8 cellular contexts compared by ENCODE assay signal in genomic region chr1:89632213-89633102, GRCh38. TPM values are rescaled to one million over a fixed set of nuclear protein-coding genes. Genes with fewer than 3 reads are reported as not detected.
A peak's percentile ranks its signal among the peaks of the same experiment; 100 is the strongest.
DNase-seq lines count a peak whose midpoint lies in the region; ATAC-seq and TF ChIP-seq lines count a peak whose summit lies in the region.

No MANE protein-coding gene starts in this region.

- H3K27me3 Mint-ChIP-seq in activated naive CD4-positive, alpha-beta T cell treated with anti-CD3 and anti-CD28 coated beads for 36 hours (ENCODE audit: low read depth) = no peaks in the 10 kb centered on the region

- H3F3A ChIP-seq in GM23248 (ENCODE audit: insufficient read depth) = peaks cover 24% of the 10 kb centered on the region

- peak; percentile 95 for ATAC-seq in omental fat pad (ENCODE audit: low FRiP score)
- no peak for ATAC-seq in thoracic aorta (ENCODE audit: insufficient number of reproducible peaks, low FRiP score, low read depth)

- H3K36me3 ChIP-seq in ES-I3 (ENCODE audit: insufficient read depth, low read length) (no peaks in the 10 kb centered on the region), GM23248 (ENCODE audit: low read depth) (no peaks in the 10 kb centered on the region), KOPT-K1 (ENCODE audit: insufficient read depth, low read length) (no peaks in the 10 kb centered on the region), thoracic aorta (no peaks in the 10 kb centered on the region)

- peak overlapping the region; percentile 96 for H3K4me2 ChIP-seq in GM23248 (ENCODE audit: unreplicated experiment)

- H3K9ac ChIP-seq in ES-I3 (ENCODE audit: low read depth, low read length) = peak overlapping the region; percentile 84; the same call in 1 of the 2 replicates
- peak overlapping the region; percentile 86 for H3K9ac ChIP-seq in GM23248

- H3K36me3 Mint-ChIP-seq in activated naive CD4-positive, alpha-beta T cell treated with anti-CD3 and anti-CD28 coated beads for 36 hours (ENCODE audit: low read depth) = peaks cover 6% of the 10 kb centered on the region

- peaks cover 65% of the 10 kb centered on the region for H3K4me1 Mint-ChIP-seq in activated naive CD4-positive, alpha-beta T cell treated with anti-CD3 and anti-CD28 coated beads for 36 hours (ENCODE audit: low read depth)

- no peaks in the 10 kb centered on the region for H4K20me1 ChIP-seq in GM23248 (ENCODE audit: insufficient read depth)

- H3K9me2 ChIP-seq in GM23248 (ENCODE audit: insufficient read depth) = no peaks in the 10 kb centered on the region

- intact Hi-C loops in activated naive CD4-positive, alpha-beta T cell treated with anti-CD3 and anti-CD28 coated beads for 36 hours (cut with micrococcal nuclease) = loop anchor here (1.0 to 10.0 kb wide), 9 partner anchors 24 to 1922 kb away; partner anchors contain the start of genes LRRC8B, LRRC8D and ZNF326

- H3K4me3 ChIP-seq in GM23248 (peak overlapping the region; percentile 90), thoracic aorta (peak overlapping the region; percentile 96)

- no peaks in the 10 kb centered on the region for H3K9me3 Mint-ChIP-seq in activated naive CD4-positive, alpha-beta T cell treated with anti-CD3 and anti-CD28 coated beads for 36 hours

- H3K4me1 ChIP-seq in ES-I3 (ENCODE audit: insufficient read depth, low read length) (peaks cover 9% of the 10 kb centered on the region), GM23248 (ENCODE audit: insufficient read depth) (peaks cover 30% of the 10 kb centered on the region), thoracic aorta (ENCODE audit: control insufficient read depth in 1 of 2, low read depth in 2 of 2) (peaks cover 0 to 19% of the 10 kb centered on the region in 2 donors)

- H3K4me3 Mint-ChIP-seq in activated naive CD4-positive, alpha-beta T cell treated with anti-CD3 and anti-CD28 coated beads for 36 hours = peak overlapping the region; percentile 91

- WGBS in GM23248 (ENCODE audit: low coverage in 1 of 2, low lambda C conversion rate in 2 of 2, missing lambda C conversion rate in 2 of 2), 2 experiments = 7 to 9% methylated on average over 37 to 58 of the region's 65 CpGs

- DNase-seq in GM23248 = peak; percentile 91
- DNase-seq in SK-MEL-5 (ENCODE audit: low read depth, low spot score) = peak; percentile 70
- DNase-seq in activated naive CD4-positive, alpha-beta T cell treated with anti-CD3 and anti-CD28 coated beads for 36 hours = peak; percentile 86
- peak; percentile 85 for DNase-seq in globus pallidus (ENCODE audit: low spot score)
- DNase-seq in omental fat pad (ENCODE audit: low spot score) = peak; percentile 26
- peak; percentile 15 for DNase-seq in thoracic aorta (ENCODE audit: low spot score)

- H3K27ac ChIP-seq in GM23248 = no peak overlapping the region; the same call in 1 of the 2 replicates
- H3K27ac ChIP-seq in KOPT-K1 (ENCODE audit: low read depth, low read length, poor library complexity, severe bottlenecking) = peak overlapping the region; percentile 73
- peak overlapping the region; percentile 75 to 92 for H3K27ac ChIP-seq in thoracic aorta

- H2AFZ ChIP-seq in GM23248 = peak overlapping the region; percentile 98

- no peaks in the 10 kb centered on the region for H3K27me3 ChIP-seq in GM23248 (replicated peaks; ENCODE audit: insufficient read depth)
- H3K27me3 ChIP-seq in thoracic aorta (replicated peaks; ENCODE audit: insufficient read depth) = no peaks in the 10 kb centered on the region

- CTCF ChIA-PET in activated naive CD4-positive, alpha-beta T cell treated with anti-CD3 and anti-CD28 coated beads for 36 hours (lab: Charles Lee) = interaction anchor here (0.7 to 8.4 kb wide), 15 partner anchors 15 to 357 kb away, joined by 3 to 112 read pairs (median 4); no protein-coding TSS in a partner anchor

- H3K9me3 ChIP-seq in ES-I3 (ENCODE audit: control insufficient read depth, insufficient read depth, low read length) (no peaks in the 10 kb centered on the region), GM23248 (ENCODE audit: low read depth) (no peaks in the 10 kb centered on the region), KOPT-K1 (ENCODE audit: insufficient read depth, low read length, poor library complexity, severe bottlenecking) (no peaks in the 10 kb centered on the region), thoracic aorta (no peaks in the 10 kb centered on the region)

- peak overlapping the region; percentile 86 for H3K27ac Mint-ChIP-seq in activated naive CD4-positive, alpha-beta T cell treated with anti-CD3 and anti-CD28 coated beads for 36 hours

- TF ChIP-seq CTCF in omental fat pad (IDR thresholded peaks at IDR 0.05) (peak in 1 of 3 donors; percentile 22), thoracic aorta (IDR thresholded peaks at IDR 0.05) (peak; percentile 9)

- in situ Hi-C loops in GM23248 (cut with MboI) (loop anchor here (25.0 kb wide), 1 partner anchor 355 kb away; the partner anchor contains the start of gene ZNF326), SK-MEL-5 (cut with HindIII; ENCODE audit: low pct_unique_long_range_greater_than_20kb, low sequenced_read_pairs) (no loop called here)

- H3K79me2 ChIP-seq in GM23248 (ENCODE audit: insufficient read depth) = peaks cover 34% of the 10 kb centered on the region

RNA-seq across cellular contexts. Expression of gene LRRC8C, which starts 0.5 kb away (rescaled TPM):
- 5.7 and 7.3 TPM in 2 replicates for total RNA-seq in GM23248 (2014; rRNA removed; shearing (Covaris generic))
- polyA plus RNA-seq in GM23248 (2016; fragmentation: Nextera tagmentation; extraction: Ambion mirVana) = 3.5 and 3.6 TPM in 2 replicates
- 2.7 and 3.2 TPM in 2 replicates for total RNA-seq in SK-MEL-5 (2014; rRNA removed; shearing (Covaris generic))
- 2.7 and 3.6 TPM in 2 replicates for polyA plus RNA-seq in SK-MEL-5 (2015; cell fraction: cytosol; rRNA removed)
- 1.1 and 1.2 TPM in 2 replicates for polyA plus RNA-seq in SK-MEL-5 (2015; cell fraction: nucleus; rRNA removed)
- total RNA-seq in activated naive CD4-positive, alpha-beta T cell treated with anti-CD3 and anti-CD28 coated beads for 36 hours = 10 to 100 TPM; 13.6 TPM
- 10 to 100 TPM; 10.9 to 39.4 (median 19.3) TPM for total RNA-seq in omental fat pad
- total RNA-seq in thoracic aorta = 10 to 100 TPM; 11.6 to 15.2 TPM

Comparison
In these comparisons a context has a peak if more than half of its experiments do, and no peak if none do; other contexts are left out.
1. DNase-seq: peak in every context shown above with its lines; median percentile 91 in GM23248; 86 in activated naive CD4-positive, alpha-beta T cell treated with anti-CD3 and anti-CD28 coated beads for 36 hours; 85 in globus pallidus; 70 in SK-MEL-5; 26 in omental fat pad; 15 in thoracic aorta.